In the genomic region with DNA sequence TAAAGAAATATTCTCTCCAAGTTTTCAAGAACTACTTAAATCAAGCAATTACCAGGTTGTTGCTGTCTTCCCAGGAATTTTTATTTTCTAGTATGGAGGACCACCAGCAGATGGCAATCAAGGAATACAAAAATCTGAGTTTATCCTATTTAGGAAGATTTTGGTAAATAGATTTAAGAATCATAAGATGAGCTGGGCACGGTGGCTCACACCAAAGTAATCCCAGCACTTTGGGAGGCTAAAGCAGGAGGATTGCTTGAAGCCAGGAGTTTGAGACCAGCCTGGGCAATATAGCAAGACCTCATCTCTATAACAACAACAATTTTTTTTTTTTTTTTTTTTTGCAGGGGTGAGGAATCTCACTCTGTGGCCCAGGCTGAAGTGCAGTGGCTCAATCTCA, we compare ENCODE assay signal across 9 cellular contexts. TPM values are rescaled to one million over a fixed set of nuclear protein-coding genes. Genes with fewer than 3 reads are reported as not detected.
A peak's percentile ranks its signal among the peaks of the same experiment; 100 is the strongest.
DNase-seq lines count a peak whose midpoint lies in the region; ATAC-seq, FAIRE-seq and TF ChIP-seq lines count a peak whose summit lies in the region.
"Had no signal": no experiment of that assay in that cellular context is flagged by ENCODE, and none has a peak within 500 bp of the region (broad histone marks: within the 10 kb centered on the region; RNA-seq: fewer than 3 reads in every experiment).

No MANE protein-coding gene starts in this region.

- H3K36me3 Mint-ChIP-seq in activated CD8-positive, alpha-beta memory T cell treated with anti-CD3 and anti-CD28 coated beads, Interleukin-2, amount 10 ng/mL, durations not matched to agents 7 days and 5 days = no peaks in the 10 kb centered on the region

- peaks cover 8 to 12% of the 10 kb centered on the region in 2 experiments for H3K27me3 ChIP-seq in endothelial cell of umbilical vein (ENCODE audit: control insufficient read depth in 2 of 2, insufficient read depth in 2 of 2, low read length in 2 of 2)

- no peak overlapping the region for H3K27ac Mint-ChIP-seq in activated CD8-positive, alpha-beta memory T cell treated with anti-CD3 and anti-CD28 coated beads, Interleukin-2, amount 10 ng/mL, durations not matched to agents 7 days and 5 days

- ATAC-seq in activated CD8-positive, alpha-beta memory T cell treated with anti-CD3 and anti-CD28 coated beads, Interleukin-2, amount 10 ng/mL, durations not matched to agents 7 days and 5 days = no peak
- no peak for ATAC-seq in GM21619 (IDR thresholded peaks at IDR 0.05; ENCODE audit: unreplicated experiment)

- intact Hi-C loops in endothelial cell of umbilical vein (cut with micrococcal nuclease) = no loop called here

- H3K4me3 ChIP-seq in endothelial cell of umbilical vein (replicated peaks in 1 of 3; ENCODE audit: insufficient read depth in 1 of 3, low read depth in 1 of 3, low read length in 3 of 3) = no peak overlapping the region
- H3K4me3 ChIP-seq: stomach had no signal

- no peaks in the 10 kb centered on the region for H3K9me3 ChIP-seq in endothelial cell of umbilical vein (replicated peaks; ENCODE audit: control insufficient read depth, insufficient read depth, low read length)
- H3K9me3 ChIP-seq: stomach had no signal

- peaks cover 6% of the 10 kb centered on the region for H3K27me3 Mint-ChIP-seq in activated CD8-positive, alpha-beta memory T cell treated with anti-CD3 and anti-CD28 coated beads, Interleukin-2, amount 10 ng/mL, durations not matched to agents 7 days and 5 days

- H2AFZ ChIP-seq in endothelial cell of umbilical vein (ENCODE audit: low read depth, low read length) = no peak overlapping the region

- POLR2A ChIA-PET in endothelial cell of umbilical vein (lab: Charles Lee) = no interaction called here

- H3K4me1 ChIP-seq in endothelial cell of umbilical vein (ENCODE audit: control insufficient read depth, extremely low read depth, insufficient read depth, low read length) = no peaks in the 10 kb centered on the region

- no peak for TF ChIP-seq POLR2A in endothelial cell of umbilical vein (IDR thresholded peaks at IDR 0.05; ENCODE audit: low read depth, low read length)

- peak; percentile 24 for DNase-seq in NCI-H1436 (lab: John Stamatoyannopoulos, UW)
- DNase-seq in NCI-H1436 treated with DMSO at 0.1 percent for 48 hours (lab: John Stamatoyannopoulos, UW) = no peak
- DNase-seq in NCI-H524 treated with DMSO at 0.1 percent for 48 hours (lab: John Stamatoyannopoulos, UW) = peak; percentile 18
- peak; percentile 61 for DNase-seq in endothelial cell of umbilical vein (ENCODE audit: low read depth, low spot score)
- DNase-seq in retina = peak; percentile 47
- DNase-seq in activated CD8-positive, alpha-beta memory T cell treated with anti-CD3 and anti-CD28 coated beads, Interleukin-2, amount 10 ng/mL, durations not matched to agents 7 days and 5 days = no peak
- no peak for DNase-seq in DMS153 treated with DMSO at 0.1 percent for 48 hours (lab: John Stamatoyannopoulos, UW; ENCODE audit: unreplicated experiment)
- DNase-seq: stomach had no signal

- TF ChIP-seq CTCF in endothelial cell of umbilical vein (IDR thresholded peaks at IDR 0.05; ENCODE audit: extremely low read depth in 1 of 2, insufficient read depth in 1 of 2, low read depth in 1 of 2, low read length in 2 of 2) = peak; percentile 5 to 8

- no peak overlapping the region for H3K4me2 ChIP-seq in endothelial cell of umbilical vein (ENCODE audit: insufficient read depth, low read length)

- no peaks in the 10 kb centered on the region for H3K36me3 ChIP-seq in endothelial cell of umbilical vein (ENCODE audit: control insufficient read depth in 2 of 2, extremely low read depth in 1 of 2, insufficient read depth in 2 of 2, low read length in 2 of 2)
- H3K36me3 ChIP-seq: stomach had no signal

- CTCF ChIA-PET in endothelial cell of umbilical vein (lab: Charles Lee) = interaction anchor here (0.6 to 0.9 kb wide), 12 partner anchors 13 to 565 kb away, joined by 3 to 8 read pairs (median 3); no protein-coding TSS in a partner anchor
- CTCF ChIA-PET in activated CD8-positive, alpha-beta memory T cell treated with anti-CD3 and anti-CD28 coated beads, Interleukin-2, amount 10 ng/mL, durations not matched to agents 7 days and 5 days (lab: Charles Lee) = interaction anchor here (0.7 to 1.1 kb wide), 6 partner anchors 9 to 473 kb away, joined by 3 to 4 read pairs (median 3); no protein-coding TSS in a partner anchor

- H3K27ac ChIP-seq in endothelial cell of umbilical vein (ENCODE audit: insufficient read depth, low read depth, low read length) = no peak overlapping the region
- H3K27ac ChIP-seq: stomach had no signal

- no peak for FAIRE-seq in endothelial cell of umbilical vein (lab: Jason Lieb, UNC)

- H3K9me1 ChIP-seq in endothelial cell of umbilical vein (replicated peaks; ENCODE audit: control insufficient read depth, extremely low read depth, insufficient read depth, low read length) = no peaks in the 10 kb centered on the region

- H3K79me2 ChIP-seq in endothelial cell of umbilical vein (ENCODE audit: control insufficient read depth, insufficient read depth, low read length) = no peaks in the 10 kb centered on the region

- BruUV-seq in endothelial cell of umbilical vein (replicated peaks; lab: Mats Ljungman, UMichigan) = no TSS peak

- peaks cover 17% of the 10 kb centered on the region for H3K4me1 Mint-ChIP-seq in activated CD8-positive, alpha-beta memory T cell treated with anti-CD3 and anti-CD28 coated beads, Interleukin-2, amount 10 ng/mL, durations not matched to agents 7 days and 5 days

- dilution Hi-C loops in endothelial cell of umbilical vein (cut with MboI; ENCODE audit: extremely low pct_ligation_motif_present, low sequenced_read_pairs) = no loop called here

- no peaks in the 10 kb centered on the region for H3K9me3 Mint-ChIP-seq in activated CD8-positive, alpha-beta memory T cell treated with anti-CD3 and anti-CD28 coated beads, Interleukin-2, amount 10 ng/mL, durations not matched to agents 7 days and 5 days (ENCODE audit: low read depth)

- H3K9ac ChIP-seq in endothelial cell of umbilical vein (replicated peaks; ENCODE audit: extremely low read depth, insufficient read depth, low read length) = no peak overlapping the region

- no peak overlapping the region for H3K4me3 Mint-ChIP-seq in activated CD8-positive, alpha-beta memory T cell treated with anti-CD3 and anti-CD28 coated beads, Interleukin-2, amount 10 ng/mL, durations not matched to agents 7 days and 5 days

- no peaks in the 10 kb centered on the region for H4K20me1 ChIP-seq in endothelial cell of umbilical vein (replicated peaks; ENCODE audit: control insufficient read depth, extremely low read depth, insufficient read depth, low read length)

TF ChIP-seq in endothelial cell of umbilical vein, 7 proteins besides CTCF, POLR2A, EP300 and RAD21:
- TF ChIP-seq, protein P1, sequence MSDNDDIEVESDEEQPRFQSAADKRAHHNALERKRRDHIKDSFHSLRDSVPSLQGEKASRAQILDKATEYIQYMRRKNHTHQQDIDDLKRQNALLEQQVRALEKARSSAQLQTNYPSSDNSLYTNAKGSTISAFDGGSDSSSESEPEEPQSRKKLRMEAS (IDR thresholded peaks at IDR 0.05; ENCODE audit: insufficient read depth, insufficient read length) = no peak
- TF ChIP-seq MYC (IDR thresholded peaks at IDR 0.05; ENCODE audit: low read depth, low read length) = no peak
- no peak for TF ChIP-seq GATA2 (IDR thresholded peaks at IDR 0.05; ENCODE audit: insufficient read depth, insufficient read length, low read depth, low read length)
- no peak for TF ChIP-seq POLR2AphosphoS5 (IDR thresholded peaks at IDR 0.05; ENCODE audit: insufficient read depth, low read depth, low read length)
- TF ChIP-seq EZH2 (IDR thresholded peaks at IDR 0.05; ENCODE audit: borderline replicate concordance, low read depth, low read length, severe bottlenecking) = no peak
- no peak for TF ChIP-seq JUN (IDR thresholded peaks at IDR 0.05; ENCODE audit: borderline replicate concordance, insufficient read depth, insufficient read length, low read depth)
- TF ChIP-seq FOS (IDR thresholded peaks at IDR 0.05; ENCODE audit: borderline replicate concordance, insufficient read depth, low read length) = no peak

RNA-seq across cellular contexts. Expression of gene SEC63, which starts 19.3 kb away (rescaled TPM):
- 111 and 132 TPM in 2 replicates for total RNA-seq in endothelial cell of umbilical vein
- 10.7 and 14.8 TPM in 2 replicates for polyA plus RNA-seq in endothelial cell of umbilical vein
- 16.8 and 19.4 TPM in 2 replicates for polyA plus RNA-seq in endothelial cell of umbilical vein (2011; cell fraction: cytosol; rRNA removed)
- polyA plus RNA-seq in endothelial cell of umbilical vein (2011; cell fraction: nucleus; rRNA removed) = 41.1 and 54.1 TPM in 2 replicates
- 54.4 and 67.5 TPM in 2 replicates for polyA plus RNA-seq in endothelial cell of umbilical vein (2012)
- polyA minus RNA-seq in endothelial cell of umbilical vein = 14.9 and 28.9 TPM in 2 replicates
- polyA minus RNA-seq in endothelial cell of umbilical vein (2011; cell fraction: cytosol; rRNA and poly(A)+ RNA removed) = 11.6 TPM
- 72.0 and 95.8 TPM in 2 replicates for polyA minus RNA-seq in endothelial cell of umbilical vein (2011; cell fraction: nucleus; rRNA and poly(A)+ RNA removed)
- 10 to 100 TPM; 55.6 to 79.8 TPM for total RNA-seq in activated CD8-positive, alpha-beta memory T cell treated with anti-CD3 and anti-CD28 coated beads, Interleukin-2, amount 10 ng/mL, durations not matched to agents 7 days and 5 days

Comparison
In these comparisons a context has a peak if more than half of its experiments do, and no peak if none do; other contexts are left out.
1. DNase-seq: peak in NCI-H1436 (single experiment), NCI-H524 treated with DMSO at 0.1 percent for 48 hours (single experiment), endothelial cell of umbilical vein (single experiment) and retina (single experiment); none in NCI-H1436 treated with DMSO at 0.1 percent for 48 hours (single experiment), activated CD8-positive, alpha-beta memory T cell treated with anti-CD3 and anti-CD28 coated beads, Interleukin-2, amount 10 ng/mL, durations not matched to agents 7 days and 5 days (single experiment) and DMS153 treated with DMSO at 0.1 percent for 48 hours (single experiment).